In the genomic region with DNA sequence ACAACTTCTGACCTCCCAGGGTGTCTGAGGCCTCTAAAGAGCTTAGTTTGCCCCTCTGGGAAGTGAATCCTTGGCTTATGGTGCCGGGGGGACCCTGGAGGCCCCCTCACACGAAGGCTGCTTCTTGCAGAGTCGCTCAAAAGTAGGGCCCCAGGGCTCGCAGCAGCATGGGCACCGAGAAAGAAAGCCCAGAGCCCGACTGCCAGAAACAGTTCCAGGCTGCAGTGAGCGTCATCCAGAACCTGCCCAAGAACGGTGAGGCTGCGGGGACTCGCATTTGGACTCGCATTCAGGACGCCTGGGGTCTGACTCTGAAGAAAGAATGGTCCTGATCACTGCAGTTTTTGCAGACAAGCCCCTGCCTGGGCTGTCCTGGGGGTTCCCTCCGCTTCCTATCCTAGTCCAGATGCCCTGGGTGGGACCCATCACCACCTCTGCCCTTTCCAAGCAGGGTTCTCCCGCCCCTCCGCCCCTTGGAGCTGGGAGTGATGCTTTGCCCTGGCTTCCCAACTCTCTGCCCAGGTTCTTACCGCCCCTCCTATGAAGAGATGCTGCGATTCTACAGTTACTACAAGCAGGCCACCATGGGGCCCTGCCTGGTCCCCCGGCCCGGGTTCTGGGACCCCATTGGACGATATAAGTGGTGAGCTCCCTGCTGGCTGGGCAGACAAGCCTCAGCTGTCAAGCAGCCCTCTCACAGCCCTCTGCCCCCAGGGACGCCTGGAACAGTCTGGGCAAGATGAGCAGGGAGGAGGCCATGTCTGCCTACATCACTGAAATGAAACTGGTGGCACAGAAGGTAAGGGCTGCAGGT, we compare ENCODE assay signal across 8 cellular contexts. TPM values are rescaled to one million over a fixed set of nuclear protein-coding genes. Genes with fewer than 3 reads are reported as not detected.
DNase-seq lines count a peak whose midpoint lies in the region; ATAC-seq and TF ChIP-seq lines count a peak whose summit lies in the region.

No MANE protein-coding gene starts in this region.

- peak overlapping the region; percentile 5 for H4K5ac ChIP-seq in IMR-90 (ENCODE audit: low read depth, low read length)

- H3K27me3 ChIP-seq in IMR-90 (ENCODE audit: control insufficient read depth, insufficient read depth, low read length) (no peaks in the 10 kb centered on the region), mucosa of stomach (ENCODE audit: control insufficient read depth, insufficient read depth, low read length) (no peaks in the 10 kb centered on the region)

- peak overlapping the region; percentile 75 for H3K4me2 ChIP-seq in IMR-90 (ENCODE audit: low read depth, low read length)

- no peak overlapping the region for H3K18ac ChIP-seq in IMR-90 (ENCODE audit: low read depth, low read length)

- H3K14ac ChIP-seq in IMR-90 (replicated peaks; ENCODE audit: low read depth, low read length) = peak overlapping the region; percentile 71

- TF ChIP-seq RAD21 in IMR-90 (IDR thresholded peaks at IDR 0.05; ENCODE audit: low read length) = no peak

- H3K4me1 ChIP-seq in IMR-90 (ENCODE audit: control insufficient read depth, insufficient read depth, low read length) = peaks cover 11% of the 10 kb centered on the region
- H3K4me1 ChIP-seq in mucosa of stomach (ENCODE audit: control insufficient read depth, insufficient read depth, low read length) = peaks cover 29% of the 10 kb centered on the region

- H4K8ac ChIP-seq in IMR-90 (ENCODE audit: low read depth in 2 of 2, low read length in 2 of 2) = peak overlapping the region; percentile 55 to 91

- H2BK15ac ChIP-seq in IMR-90 (ENCODE audit: low read depth, low read length) = no peak overlapping the region

- H4K20me1 ChIP-seq in IMR-90 (ENCODE audit: insufficient read depth, low read length) = peaks cover 5% of the 10 kb centered on the region; the same call in 1 of the 2 replicates

- H2BK20ac ChIP-seq in IMR-90 (ENCODE audit: low read depth, low read length) = no peak overlapping the region

- 66% methylated on average over 13 of the region's 21 CpGs; no CpG with 5 or more reads in 1 of the 2 experiments for WGBS in IMR-90 (ENCODE audit: extremely low coverage in 2 of 2, insufficient read length in 1 of 2), 2 experiments

- H2AFZ ChIP-seq in IMR-90 (replicated peaks; ENCODE audit: low read length, poor library complexity) = peak overlapping the region; percentile 91

- CTCF ChIA-PET in IMR-90 (lab: Yijun Ruan, JAX) = interaction anchor here (0.6 to 2.3 kb wide), 43 partner anchors 8 to 290 kb away, joined by 3 to 59 read pairs (median 4); a partner anchor contains a TSS

- H2AK5ac ChIP-seq in IMR-90 (ENCODE audit: low read depth, low read length) = peak overlapping the region; percentile 71

- peak overlapping the region; percentile 45; the same call in 1 of the 2 replicates for H3K56ac ChIP-seq in IMR-90 (ENCODE audit: extremely low read depth, insufficient read depth, low read length)

- no TSS peak for BruUV-seq in IMR-90 (replicated peaks; lab: Mats Ljungman, UMichigan)

- H3K4me3 ChIP-seq in IMR-90 (ENCODE audit: insufficient read depth, low read depth, low read length) = peak overlapping the region; percentile 47
- peak overlapping the region; percentile 94 for H3K4me3 ChIP-seq in mucosa of stomach (ENCODE audit: low read length)

- H4K91ac ChIP-seq in IMR-90 (ENCODE audit: insufficient read depth, low read depth, low read length) = 0 out of 2 replicates have a peak overlapping the region, but pooled peaks have one; percentile 29

- H3K36me3 ChIP-seq in IMR-90 (ENCODE audit: control insufficient read depth, insufficient read depth, low read length) (peaks cover 2% of the 10 kb centered on the region; the same call in 1 of the 2 replicates), mucosa of stomach (ENCODE audit: control insufficient read depth, insufficient read depth, low read length) (no peaks in the 10 kb centered on the region)

- peak overlapping the region; percentile 15; the same call in 1 of the 2 replicates for H2BK120ac ChIP-seq in IMR-90 (ENCODE audit: low read depth, low read length)

- H2AK9ac ChIP-seq in IMR-90 (replicated peaks; ENCODE audit: low read depth, low read length, poor library complexity) = peak overlapping the region; percentile 92

- peak overlapping the region; percentile 81 for H3K4ac ChIP-seq in IMR-90 (ENCODE audit: low read depth, low read length)

- H2BK5ac ChIP-seq in IMR-90 (ENCODE audit: low read depth, low read length, poor library complexity, severe bottlenecking) = no peak overlapping the region

- TF ChIP-seq CTCF in 22Rv1 (IDR thresholded peaks at IDR 0.05) (no peak), IMR-90 (conservative IDR thresholded peaks at IDR 0.05; ENCODE audit: low read depth, low read length) (no peak)

- ATAC-seq in IMR-90 (ENCODE audit: low read depth) (no peak), GM19023 (IDR thresholded peaks at IDR 0.05; ENCODE audit: unreplicated experiment) (no peak), HG03196 (IDR thresholded peaks at IDR 0.05; ENCODE audit: unreplicated experiment) (no peak)

- POLR2A ChIA-PET in IMR-90 (lab: Charles Lee; ENCODE audit: unreplicated experiment) = interaction anchor here (0.6 to 2.4 kb wide), 4 partner anchors 13 to 87 kb away, joined by 3 to 33 read pairs (median 6); a partner anchor contains a TSS

- H3K9me3 ChIP-seq in IMR-90 (ENCODE audit: control insufficient read depth, insufficient read depth, low read length) = no peaks in the 10 kb centered on the region
- H3K9me3 ChIP-seq in mucosa of stomach (ENCODE audit: control insufficient read depth, low read length) = no peaks in the 10 kb centered on the region

- DNase-seq in IMR-90 = no peak
- DNase-seq in cerebellum (ENCODE audit: low spot score) = peak; percentile 32
- DNase-seq in erythroblast (lab: John Stamatoyannopoulos, UW) = no peak
- no peak for DNase-seq in NK-92 treated with Interleukin-12 subunit alpha and Interleukin-12 subunit beta, amount 100 ng/mL, for 24 hours (lab: John Stamatoyannopoulos, UW)

- intact Hi-C loops in IMR-90 (cut with micrococcal nuclease) = loop anchor here (1.0 kb wide), 2 partner anchors 25 to 61 kb away; a partner anchor contains a TSS

- peaks cover 10 to 16% of the 10 kb centered on the region in 2 experiments; a peak in 3 of 4 replicates for H3K79me1 ChIP-seq in IMR-90 (ENCODE audit: low read depth in 1 of 2, low read length in 2 of 2)

- in situ Hi-C loops in IMR-90 (cut with MboI; ENCODE audit: low sequenced_read_pairs) = loop anchor here (5.0 kb wide), 1 partner anchor 61 kb away; no protein-coding TSS in a partner anchor

- dilution Hi-C loops in IMR-90 (cut with HindIII; ENCODE audit: low sequenced_read_pairs, unreplicated experiment) = no loop called here

- H3K23ac ChIP-seq in IMR-90 (ENCODE audit: low read depth, low read length) = peak overlapping the region; percentile 11; the same call in 1 of the 2 replicates

- H3K27ac ChIP-seq in 22Rv1 = peak overlapping the region; percentile 25; the same call in 1 of the 2 replicates
- peak overlapping the region; percentile 4 for H3K27ac ChIP-seq in IMR-90 (ENCODE audit: insufficient read depth, low read length)

- peaks cover 4% of the 10 kb centered on the region for H3K9me1 ChIP-seq in IMR-90 (ENCODE audit: insufficient read depth, low read length)

- H3K9ac ChIP-seq in IMR-90 (ENCODE audit: low read depth, low read length) = peak overlapping the region; percentile 44
- H3K9ac ChIP-seq in mucosa of stomach (ENCODE audit: low read length) = peak overlapping the region; percentile 90

- TF ChIP-seq POLR2A in IMR-90 (IDR thresholded peaks at IDR 0.05; ENCODE audit: low read depth, low read length) = no peak
- no peak for TF ChIP-seq POLR2A in erythroblast (IDR thresholded peaks at IDR 0.05; ENCODE audit: low read length)

TF ChIP-seq in IMR-90, 13 proteins besides CTCF, POLR2A, EP300 and RAD21:
- TF ChIP-seq, protein P1, sequence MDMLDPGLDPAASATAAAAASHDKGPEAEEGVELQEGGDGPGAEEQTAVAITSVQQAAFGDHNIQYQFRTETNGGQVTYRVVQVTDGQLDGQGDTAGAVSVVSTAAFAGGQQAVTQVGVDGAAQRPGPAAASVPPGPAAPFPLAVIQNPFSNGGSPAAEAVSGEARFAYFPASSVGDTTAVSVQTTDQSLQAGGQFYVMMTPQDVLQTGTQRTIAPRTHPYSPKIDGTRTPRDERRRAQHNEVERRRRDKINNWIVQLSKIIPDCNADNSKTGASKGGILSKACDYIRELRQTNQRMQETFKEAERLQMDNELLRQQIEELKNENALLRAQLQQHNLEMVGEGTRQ (IDR thresholded peaks at IDR 0.05; ENCODE audit: low read depth, low read length) = no peak

RNA-seq across cellular contexts. Expression of a gene that starts 0.7 kb away (rescaled TPM):
- 1.7 and 2.3 TPM in 2 replicates for total RNA-seq in IMR-90 (2012; rRNA removed)
- 5.7 and 6.1 TPM in 2 replicates for polyA plus RNA-seq in IMR-90 (2012; rRNA removed)
- 4.5 and 5.5 TPM in 2 replicates for polyA plus RNA-seq in IMR-90 (2012; cell fraction: cytosol; rRNA removed)
- polyA plus RNA-seq in IMR-90 (2012; cell fraction: nucleus; rRNA removed; ENCODE audit: low replicate concordance) = 29.9 and 39.6 TPM in 2 replicates
- 1.9 TPM for total RNA-seq in cerebellum

RNA-seq across cellular contexts. Expression of a gene that starts 3.9 kb away (rescaled TPM):
- 5.3 and 5.6 TPM in 2 replicates for total RNA-seq in IMR-90 (2012; rRNA removed)
- 36.6 and 39.0 TPM in 2 replicates for polyA plus RNA-seq in IMR-90 (2012; rRNA removed)
- polyA plus RNA-seq in IMR-90 (2012; cell fraction: cytosol; rRNA removed) = 14.8 and 45.8 TPM in 2 replicates
- polyA plus RNA-seq in IMR-90 (2012; cell fraction: nucleus; rRNA removed; ENCODE audit: low replicate concordance) = 35.9 and 73.0 TPM in 2 replicates
- 9.5 TPM for total RNA-seq in cerebellum

RNA-seq across cellular contexts. Expression of a gene that starts 12.1 kb away (rescaled TPM):
- total RNA-seq in IMR-90 (2012; rRNA removed) (5.9 and 8.6 TPM in 2 replicates), cerebellum (5.4 TPM)
- polyA plus RNA-seq in IMR-90 (2012; rRNA removed) = 14.5 TPM in 2 replicates
- 13.5 and 13.8 TPM in 2 replicates for polyA plus RNA-seq in IMR-90 (2012; cell fraction: cytosol; rRNA removed)
- polyA plus RNA-seq in IMR-90 (2012; cell fraction: nucleus; rRNA removed; ENCODE audit: low replicate concordance) = 8.5 and 12.5 TPM in 2 replicates

RNA-seq across cellular contexts. Expression of a gene that starts 25.5 kb away (rescaled TPM):
- total RNA-seq in IMR-90 (2012; rRNA removed) (5.6 and 6.1 TPM in 2 replicates), cerebellum (4.7 TPM)
- 4.5 TPM in 2 replicates for polyA plus RNA-seq in IMR-90 (2012; rRNA removed)
- polyA plus RNA-seq in IMR-90 (2012; cell fraction: cytosol; rRNA removed) = 5.2 and 10.6 TPM in 2 replicates
- polyA plus RNA-seq in IMR-90 (2012; cell fraction: nucleus; rRNA removed; ENCODE audit: low replicate concordance) = 2.9 and 6.9 TPM in 2 replicates
